10 cellular contexts compared by ENCODE assay signal in genomic region chr20:33169176-33169794, GRCh38. TPM values are rescaled to one million over a fixed set of nuclear protein-coding genes. Genes with fewer than 3 reads are reported as not detected.
DNase-seq lines count a peak whose midpoint lies in the region; ATAC-seq and TF ChIP-seq lines count a peak whose summit lies in the region.
"Had no signal": no experiment of that assay in that cellular context is flagged by ENCODE, and none has a peak within 500 bp of the region (broad histone marks: within the 10 kb centered on the region; RNA-seq: fewer than 3 reads in every experiment).

No MANE protein-coding gene starts in this region.

- H3K36me3 Mint-ChIP-seq in HFFc6 (ENCODE audit: low read depth), result peaks cover 9% of the 10 kb centered on the region
- peaks cover 2% of the 10 kb centered on the region for H3K36me3 Mint-ChIP-seq in activated naive CD8-positive, alpha-beta T cell treated with anti-CD3 and anti-CD28 coated beads, Interleukin-2, amount 50 U/mL, for 24 hours (ENCODE audit: low read depth)
- H3K36me3 Mint-ChIP-seq in neural crest cell (ENCODE audit: low read depth), result peaks cover 2% of the 10 kb centered on the region
- H3K36me3 Mint-ChIP-seq in stimulated activated memory B cell treated with anti-CD40 and anti-IgM and Interleukin-4, amounts not matched to agents 10 μg/mL and 1 μg/mL and 100 μg/mL, for 72 hours, result peaks cover 6% of the 10 kb centered on the region

- peaks cover 7% of the 10 kb centered on the region for H3K27me3 Mint-ChIP-seq in HFFc6 (ENCODE audit: insufficient read depth)
- no peaks in the 10 kb centered on the region for H3K27me3 Mint-ChIP-seq in activated naive CD8-positive, alpha-beta T cell treated with anti-CD3 and anti-CD28 coated beads, Interleukin-2, amount 50 U/mL, for 24 hours
- H3K27me3 Mint-ChIP-seq in neural crest cell (ENCODE audit: low read depth), result peaks cover 36% of the 10 kb centered on the region
- H3K27me3 Mint-ChIP-seq in stimulated activated memory B cell treated with anti-CD40 and anti-IgM and Interleukin-4, amounts not matched to agents 10 μg/mL and 1 μg/mL and 100 μg/mL, for 72 hours, result peaks cover 26% of the 10 kb centered on the region

- TF ChIP-seq CTCF in HFFc6 (IDR thresholded peaks at IDR 0.05) (peak; percentile 81), neural crest cell (conservative IDR thresholded peaks at IDR 0.05) (peak; percentile 72)

- no peak overlapping the region for H3K27ac Mint-ChIP-seq in HFFc6
- no peak overlapping the region for H3K27ac Mint-ChIP-seq in activated naive CD8-positive, alpha-beta T cell treated with anti-CD3 and anti-CD28 coated beads, Interleukin-2, amount 50 U/mL, for 24 hours
- H3K27ac Mint-ChIP-seq in neural crest cell (ENCODE audit: unreplicated experiment), result no peak overlapping the region
- no peak overlapping the region for H3K27ac Mint-ChIP-seq in stimulated activated memory B cell treated with anti-CD40 and anti-IgM and Interleukin-4, amounts not matched to agents 10 μg/mL and 1 μg/mL and 100 μg/mL, for 72 hours

- H3K4me3 Mint-ChIP-seq in HFFc6, result no peak overlapping the region
- H3K4me3 Mint-ChIP-seq in activated naive CD8-positive, alpha-beta T cell treated with anti-CD3 and anti-CD28 coated beads, Interleukin-2, amount 50 U/mL, for 24 hours, result no peak overlapping the region
- no peak overlapping the region for H3K4me3 Mint-ChIP-seq in neural crest cell
- H3K4me3 Mint-ChIP-seq in stimulated activated memory B cell treated with anti-CD40 and anti-IgM and Interleukin-4, amounts not matched to agents 10 μg/mL and 1 μg/mL and 100 μg/mL, for 72 hours, result no peak overlapping the region

- ATAC-seq in activated naive CD8-positive, alpha-beta T cell treated with anti-CD3 and anti-CD28 coated beads, Interleukin-2, amount 50 U/mL, for 24 hours, result no peak
- no peak for ATAC-seq in stimulated activated memory B cell treated with anti-CD40 and anti-IgM and Interleukin-4, amounts not matched to agents 10 μg/mL and 1 μg/mL and 100 μg/mL, for 72 hours

- peaks cover 9% of the 10 kb centered on the region for H3K9me3 Mint-ChIP-seq in HFFc6
- H3K9me3 Mint-ChIP-seq in activated naive CD8-positive, alpha-beta T cell treated with anti-CD3 and anti-CD28 coated beads, Interleukin-2, amount 50 U/mL, for 24 hours, result peaks cover 24% of the 10 kb centered on the region
- H3K9me3 Mint-ChIP-seq in neural crest cell, result peaks cover 15% of the 10 kb centered on the region
- peaks cover 9% of the 10 kb centered on the region for H3K9me3 Mint-ChIP-seq in stimulated activated memory B cell treated with anti-CD40 and anti-IgM and Interleukin-4, amounts not matched to agents 10 μg/mL and 1 μg/mL and 100 μg/mL, for 72 hours

- DNase-seq in CMK (ENCODE audit: low read depth), result peak; percentile 18
- DNase-seq in HFFc6, result no peak
- peak; percentile 50 for DNase-seq in activated naive CD8-positive, alpha-beta T cell treated with anti-CD3 and anti-CD28 coated beads, Interleukin-2, amount 50 U/mL, for 24 hours
- DNase-seq in neural crest cell (ENCODE audit: low read depth, low spot score), result peak; percentile 35
- no peak for DNase-seq in NCI-H1436 treated with DMSO at 0.1 percent for 48 hours (lab: John Stamatoyannopoulos, UW)
- no peak for DNase-seq in NCI-H128 (lab: John Stamatoyannopoulos, UW; ENCODE audit: unreplicated experiment)
- DNase-seq in Ammon's horn (ENCODE audit: low spot score), result no peak
- DNase-seq: islet precursor cell, SIG-M5 had no signal

- H3K4me1 Mint-ChIP-seq in HFFc6 (ENCODE audit: low read depth) (no peaks in the 10 kb centered on the region), neural crest cell (no peaks in the 10 kb centered on the region)
- no peaks in the 10 kb centered on the region for H3K4me1 Mint-ChIP-seq in activated naive CD8-positive, alpha-beta T cell treated with anti-CD3 and anti-CD28 coated beads, Interleukin-2, amount 50 U/mL, for 24 hours
- H3K4me1 Mint-ChIP-seq in stimulated activated memory B cell treated with anti-CD40 and anti-IgM and Interleukin-4, amounts not matched to agents 10 μg/mL and 1 μg/mL and 100 μg/mL, for 72 hours, result no peaks in the 10 kb centered on the region

RNA-seq across cellular contexts. Expression of gene BPIFA2, which starts 1.3 kb away (rescaled TPM):
- not detected for total RNA-seq in HFFc6 (2021; fragmentation: NEBNext Ultra II Directional; extraction: Animal tissue kit (Norgen Biotek cat#: 25700))
- not detected in 2 replicates for total RNA-seq in neural crest cell

RNA-seq across cellular contexts. Expression of gene BPIFA3, which starts 47.9 kb away (rescaled TPM):
- total RNA-seq in HFFc6 (2021; fragmentation: NEBNext Ultra II Directional; extraction: Animal tissue kit (Norgen Biotek cat#: 25700)), result not detected
- total RNA-seq in neural crest cell, result not detected in 2 replicates

Comparison
In these comparisons a context has a peak if more than half of its experiments do, and no peak if none do; other contexts are left out.
1. DNase-seq: peak in CMK (single experiment), activated naive CD8-positive, alpha-beta T cell treated with anti-CD3 and anti-CD28 coated beads, Interleukin-2, amount 50 U/mL, for 24 hours (single experiment) and neural crest cell (single experiment); none in HFFc6 (single experiment), NCI-H1436 treated with DMSO at 0.1 percent for 48 hours (single experiment), NCI-H128 (single experiment) and Ammon's horn (single experiment).